8 cellular contexts compared by ENCODE assay signal in genomic region chr5:124747770-124748686, GRCh38. TPM values are rescaled to one million over a fixed set of nuclear protein-coding genes. Genes with fewer than 3 reads are reported as not detected.
DNase-seq lines count a peak whose midpoint lies in the region; ATAC-seq and TF ChIP-seq lines count a peak whose summit lies in the region.

No MANE protein-coding gene starts in this region.

- H3K79me2 ChIP-seq in HCT116 (ENCODE audit: insufficient read depth, low read length) = no peaks in the 10 kb centered on the region

- H3K4me2 ChIP-seq in HCT116 (ENCODE audit: low read length) = peak overlapping the region; percentile 95

- peak overlapping the region; percentile 59 for H2AFZ ChIP-seq in HCT116 (ENCODE audit: low read depth, low read length, poor library complexity, severe bottlenecking)

- H3K9me2 ChIP-seq in HCT116 (ENCODE audit: insufficient read depth) = no peaks in the 10 kb centered on the region

- H3K9ac ChIP-seq in HCT116 (ENCODE audit: low read length) = peak overlapping the region; percentile 67

- peak overlapping the region; percentile 65 to 68 for H3K4me3 ChIP-seq in HCT116 (replicated peaks in 1 of 2; ENCODE audit: low read depth in 1 of 2, low read length in 2 of 2)
- H3K4me3 ChIP-seq in NB4 (ENCODE audit: low read depth, low read length) = no peak overlapping the region
- peak overlapping the region; percentile 12 to 19 for H3K4me3 ChIP-seq in body of pancreas
- H3K4me3 ChIP-seq in kidney epithelial cell (ENCODE audit: low read depth, low read length) = peak overlapping the region; percentile 80
- H3K4me3 ChIP-seq in suprapubic skin = peak overlapping the region; percentile 53

- TF ChIP-seq CTCF in HCT116 (IDR thresholded peaks at IDR 0.05 in 2 of 3, conservative IDR thresholded peaks at IDR 0.05 in 1 of 3; ENCODE audit: borderline replicate concordance in 1 of 3, insufficient read depth in 1 of 3, low read depth in 2 of 3, low read length in 2 of 3) = no peak
- TF ChIP-seq CTCF in NB4 (IDR thresholded peaks at IDR 0.05; ENCODE audit: low read depth, low read length) = no peak
- no peak for TF ChIP-seq CTCF in body of pancreas (IDR thresholded peaks at IDR 0.05)
- TF ChIP-seq CTCF in kidney epithelial cell (IDR thresholded peaks at IDR 0.05; ENCODE audit: insufficient read depth, low read length, poor library complexity, severe bottlenecking) = no peak
- TF ChIP-seq CTCF in suprapubic skin (IDR thresholded peaks at IDR 0.05) = no peak

- CTCF ChIA-PET in HCT116 (lab: Charles Lee) = interaction anchor here (0.6 to 1.0 kb wide), 3 partner anchors 134 to 1088 kb away, joined by 3 to 5 read pairs (median 3); no protein-coding TSS in a partner anchor

- TF ChIP-seq RAD21 in HCT116 (IDR thresholded peaks at IDR 0.05; ENCODE audit: low read depth) = no peak

- TF ChIP-seq EP300 in suprapubic skin (IDR thresholded peaks at IDR 0.05) = no peak

- no peak for DNase-seq in HCT116 (ENCODE audit: low read depth, low spot score)
- DNase-seq in NB4 (ENCODE audit: low read depth) = peak; percentile 25
- DNase-seq in body of pancreas = peak in 1 of 4 donors; percentile 36
- no peak for DNase-seq in kidney epithelial cell (ENCODE audit: low read depth)
- no peak for DNase-seq in suprapubic skin (ENCODE audit: low spot score in 2 of 2)
- DNase-seq in NCI-H524 treated with DMSO at 0.1 percent for 48 hours (lab: John Stamatoyannopoulos, UW) = no peak
- DNase-seq in HUDEP-2 (lab: John Stamatoyannopoulos, UW; ENCODE audit: unreplicated experiment in 76 of 76) = no peak

- RAD21 ChIA-PET in HCT116 (lab: Charles Lee; ENCODE audit: low non-redundant PET in 1 of 2, low total read pairs in 2 of 2, uncharacterized antibody in 2 of 2, unreplicated experiment in 2 of 2) = interaction anchor here (0.6 to 1.1 kb wide), 6 partner anchors 7 to 1853 kb away, joined by 3 to 8 read pairs (median 3); partner anchors contain the start of gene PHAX (in 1 of the 2)

- no peaks in the 10 kb centered on the region for H3K9me3 ChIP-seq in HCT116 (ENCODE audit: control insufficient read depth in 1 of 2, insufficient read depth in 1 of 2, low read depth in 1 of 2, low read length in 2 of 2)
- H3K9me3 ChIP-seq in body of pancreas = no peaks in the 10 kb centered on the region
- no peaks in the 10 kb centered on the region for H3K9me3 ChIP-seq in suprapubic skin

- peak overlapping the region; percentile 50 for H3K27ac ChIP-seq in HCT116 (ENCODE audit: low read depth, low read length)
- peak overlapping the region; percentile 75 to 91 (median 85) for H3K27ac ChIP-seq in body of pancreas
- peak overlapping the region; percentile 88 for H3K27ac ChIP-seq in suprapubic skin

- POLR2A ChIA-PET in HCT116 (lab: Charles Lee) = interaction anchor here (0.6 to 2.5 kb wide), 22 partner anchors 9 to 795 kb away, joined by 3 to 8 read pairs (median 4); no protein-coding TSS in a partner anchor

- no peaks in the 10 kb centered on the region for H4K20me1 ChIP-seq in HCT116 (ENCODE audit: insufficient read depth)

- ATAC-seq in GM18502 (IDR thresholded peaks at IDR 0.05; ENCODE audit: poor library complexity, unreplicated experiment) = peak; percentile 57
- ATAC-seq in HCT116 = peak; percentile 42
- ATAC-seq in body of pancreas = no peak

- 0 to 1% methylated on average over 17 of the region's 17 CpGs for WGBS in body of pancreas, 2 donors
- 2% methylated on average over 17 of the region's 17 CpGs for WGBS in suprapubic skin

- H3K4me1 ChIP-seq in HCT116 (ENCODE audit: control insufficient read depth in 1 of 2, insufficient read depth in 2 of 2, low read length in 2 of 2) = peaks cover 39 to 51% of the 10 kb centered on the region in 2 experiments; a peak in 3 of 4 replicates
- peaks cover 32% of the 10 kb centered on the region for H3K4me1 ChIP-seq in body of pancreas
- H3K4me1 ChIP-seq in suprapubic skin = peaks cover 43% of the 10 kb centered on the region

- H3K36me3 ChIP-seq in HCT116 (ENCODE audit: control insufficient read depth in 1 of 2, insufficient read depth in 2 of 2, low read length in 2 of 2) (no peaks in the 10 kb centered on the region), body of pancreas (replicated peaks in 1 of 2; ENCODE audit: insufficient read depth in 1 of 2, low read depth in 2 of 2) (no peaks in the 10 kb centered on the region), kidney epithelial cell (ENCODE audit: control insufficient read depth, insufficient read depth, low read length) (no peaks in the 10 kb centered on the region), suprapubic skin (no peaks in the 10 kb centered on the region)

- intact Hi-C loops in HCT116 (cut with micrococcal nuclease) (loop anchor here (2.0 to 10.0 kb wide), 2 partner anchors 91 to 793 kb away; no protein-coding TSS in a partner anchor), body of pancreas (cut with DNase I) (no loop called here)

- no peak for TF ChIP-seq POLR2A in HCT116 (IDR thresholded peaks at IDR 0.05; ENCODE audit: borderline replicate concordance, extremely low read depth, insufficient read depth, insufficient read length)
- no peak for TF ChIP-seq POLR2A in NB4 (IDR thresholded peaks at IDR 0.05; ENCODE audit: extremely low read depth, insufficient read length)
- TF ChIP-seq POLR2A in body of pancreas (IDR thresholded peaks at IDR 0.05) = no peak
- TF ChIP-seq POLR2A in suprapubic skin (IDR thresholded peaks at IDR 0.05) = no peak

- H3K27me3 ChIP-seq in HCT116 (ENCODE audit: insufficient read depth, low read length) (no peaks in the 10 kb centered on the region), body of pancreas (no peaks in the 10 kb centered on the region), kidney epithelial cell (ENCODE audit: control insufficient read depth, insufficient read depth, low read length) (no peaks in the 10 kb centered on the region), suprapubic skin (peaks cover 10% of the 10 kb centered on the region)

- BruUV-seq in HCT116 (replicated peaks; lab: Mats Ljungman, UMichigan) = TSS peak; percentile 92

TF ChIP-seq in HCT116, 20 proteins besides CTCF, POLR2A, EP300 and RAD21:
- no peak for TF ChIP-seq REST (IDR thresholded peaks at IDR 0.05; ENCODE audit: low read depth)
- no peak for TF ChIP-seq ATF3 (IDR thresholded peaks at IDR 0.05)
- 0 out of 2 replicates have a peak, but pooled peaks have one; percentile 11 for TF ChIP-seq SRF (IDR thresholded peaks at IDR 0.05; ENCODE audit: low read depth)
- no peak for TF ChIP-seq CBX3 (IDR thresholded peaks at IDR 0.05; ENCODE audit: low read depth)
- no peak for TF ChIP-seq SIN3A (IDR thresholded peaks at IDR 0.05; ENCODE audit: low read depth)

RNA-seq across cellular contexts. Expression of gene ZNF608, which starts 1.6 kb away (rescaled TPM):
- total RNA-seq in HCT116 (2021; ENCODE audit: unreplicated experiment) = 5.6 TPM
- polyA plus RNA-seq in HCT116 (2012) = 2.3 and 2.7 TPM in 2 replicates
- 10 to 100 TPM; 30.1 to 33.6 TPM for total RNA-seq in body of pancreas
- 50.2 and 67.7 TPM in 2 replicates for total RNA-seq in kidney epithelial cell
- total RNA-seq in suprapubic skin = 10 to 100 TPM in 2 of 4 donors, 1 to 10 TPM in 2; 3.9 to 11.9 (median 9.1) TPM
